9 cellular contexts compared by ENCODE assay signal in genomic region chr3:13282528-13282985, GRCh38.
A peak's percentile ranks its signal among the peaks of the same experiment; 100 is the strongest.
DNase-seq lines count a peak whose midpoint lies in the region; ATAC-seq, FAIRE-seq and TF ChIP-seq lines count a peak whose summit lies in the region.
"Had no signal": no experiment of that assay in that cellular context is flagged by ENCODE, and none has a peak within 500 bp of the region (broad histone marks: within the 10 kb centered on the region; RNA-seq: fewer than 3 reads in every experiment).

No MANE protein-coding gene starts in this region.

- peaks cover 9% of the 10 kb centered on the region for H3K4me1 Mint-ChIP-seq in central memory CD8-positive, alpha-beta T cell

- TF ChIP-seq RAD21 in A549 (conservative IDR thresholded peaks at IDR 0.05 in 1 of 2, IDR thresholded peaks at IDR 0.05 in 1 of 2): no peak

- peaks cover 6% of the 10 kb centered on the region; the same call in 1 of the 3 replicates for H3K4me1 ChIP-seq in A549
- peaks cover 25% of the 10 kb centered on the region for H3K4me1 ChIP-seq in mesodermal cell (ENCODE audit: control insufficient read depth, insufficient read depth, low read length, poor library complexity, severe bottlenecking)

- H3K27ac Mint-ChIP-seq in central memory CD8-positive, alpha-beta T cell (ENCODE audit: low read depth): no peak overlapping the region

- peak in 1 of 2 experiments; percentile 46; a peak in 4 of 6 replicates for ATAC-seq in A549
- ATAC-seq in central memory CD8-positive, alpha-beta T cell (replicated peaks; ENCODE audit: extremely low read depth, poor library complexity, severe bottlenecking): peak; percentile 28
- no peak for ATAC-seq in GM18868 (IDR thresholded peaks at IDR 0.05; ENCODE audit: unreplicated experiment)
- no peak for ATAC-seq in GM19395 (IDR thresholded peaks at IDR 0.05; ENCODE audit: unreplicated experiment)

- peak overlapping the region; percentile 100 for H3K4me2 ChIP-seq in A549

- FAIRE-seq in A549 (lab: Jason Lieb, UNC): no peak

- no peak overlapping the region for H3K4me3 Mint-ChIP-seq in central memory CD8-positive, alpha-beta T cell

- CTCF ChIA-PET in A549 (lab: Yijun Ruan, JAX): interaction anchor here (0.6 to 6.0 kb wide), 41 partner anchors 8 to 1545 kb away, joined by 3 to 36 read pairs (median 4); no protein-coding TSS in a partner anchor
- CTCF ChIA-PET in HEK293T (lab: Yijun Ruan, JAX): interaction anchor here (1.4 kb wide), 1 partner anchor 10 kb away, joined by 3 read pairs; no protein-coding TSS in a partner anchor

- peak in 1 of 2 experiments; percentile 31 for DNase-seq in A549 (ENCODE audit: low read depth in 1 of 2, low spot score in 1 of 2)
- DNase-seq in HEK293T (ENCODE audit: extremely low spot score): peak; percentile 63
- DNase-seq in central memory CD8-positive, alpha-beta T cell (ENCODE audit: low spot score in 2 of 2): no peak
- no peak for DNase-seq in glomerular visceral epithelial cell (ENCODE audit: extremely low spot score)
- DNase-seq in NAMALWA (ENCODE audit: low spot score): no peak
- DNase-seq: NCI-H446 had no signal

- H3K36me3 Mint-ChIP-seq in central memory CD8-positive, alpha-beta T cell (ENCODE audit: insufficient read depth): peaks cover 2% of the 10 kb centered on the region

- no peaks in the 10 kb centered on the region for H3K36me3 ChIP-seq in mesodermal cell (ENCODE audit: control insufficient read depth, insufficient read depth, low read length)

- WGBS in A549 (ENCODE audit: missing lambda C conversion rate): 0% methylated on average over 5 of the region's 69 CpGs
- 0 to 1% methylated on average over 53 to 58 of the region's 69 CpGs for WGBS in mesodermal cell (ENCODE audit: insufficient coverage in 2 of 2), 2 experiments

- TF ChIP-seq CTCF in A549 (IDR thresholded peaks at IDR 0.05): no peak

- H3K9me3 ChIP-seq in A549 (peaks cover 38% of the 10 kb centered on the region), mesodermal cell (ENCODE audit: control insufficient read depth, low read length) (peaks cover 24% of the 10 kb centered on the region)

- H3K27me3 Mint-ChIP-seq in central memory CD8-positive, alpha-beta T cell: peaks cover 80% of the 10 kb centered on the region

- no peak for TF ChIP-seq EP300 in A549 (IDR thresholded peaks at IDR 0.05)

- no peak for TF ChIP-seq POLR2A in A549 (IDR thresholded peaks at IDR 0.05; ENCODE audit: low read length)

- H3K4me3 ChIP-seq in A549 (peak overlapping the region; percentile 83), mesodermal cell (ENCODE audit: extremely low read depth, insufficient read depth, low read length, poor library complexity, severe bottlenecking) (peak overlapping the region; percentile 49)

- POLR2A ChIA-PET in A549 (lab: Yijun Ruan, JAX): no interaction called here
- POLR2A ChIA-PET in HEK293T (lab: Yijun Ruan, JAX): interaction anchor here (1.8 kb wide), 1 partner anchor 81 kb away, joined by 6 read pairs; no protein-coding TSS in a partner anchor

- H3K9me3 Mint-ChIP-seq in central memory CD8-positive, alpha-beta T cell: peaks cover 19% of the 10 kb centered on the region

- peak overlapping the region; percentile 71 to 83 for H3K27ac ChIP-seq in A549
- H3K27ac ChIP-seq in mesodermal cell (ENCODE audit: low read depth, low read length, severe bottlenecking): no peak overlapping the region

TF ChIP-seq in A549, 52 proteins besides CTCF, POLR2A, EP300 and RAD21 (continues in another document):
- TF ChIP-seq JUNB (IDR thresholded peaks at IDR 0.05): no peak
- no peak for TF ChIP-seq CBX8 (IDR thresholded peaks at IDR 0.05)
- TF ChIP-seq PHF8 (IDR thresholded peaks at IDR 0.05; ENCODE audit: borderline replicate concordance, low read depth): no peak
- no peak for TF ChIP-seq HOXA7 (CRISPR knock-in tag; IDR thresholded peaks at IDR 0.05)
- TF ChIP-seq E2F6 (IDR thresholded peaks at IDR 0.05; ENCODE audit: borderline replicate concordance, low read depth): no peak
- no peak for TF ChIP-seq ELK1 (IDR thresholded peaks at IDR 0.05; ENCODE audit: low read depth, low read length)

TF ChIP-seq in HEK293T, 16 proteins besides CTCF, POLR2A, EP300 and RAD21:
- TF ChIP-seq FOXM1 (IDR thresholded peaks at IDR 0.05; ENCODE audit: borderline replicate concordance) (no peak), PKNOX1 (IDR thresholded peaks at IDR 0.05) (no peak), HDGF (IDR thresholded peaks at IDR 0.05; ENCODE audit: borderline replicate concordance) (no peak), FOXK2 (IDR thresholded peaks at IDR 0.05) (no peak), SP1 (IDR thresholded peaks at IDR 0.05) (no peak), ZNF384 (IDR thresholded peaks at IDR 0.05) (no peak), BHLHE40 (IDR thresholded peaks at IDR 0.05; ENCODE audit: borderline replicate concordance) (no peak), ARNT (IDR thresholded peaks at IDR 0.05) (no peak), SUZ12 (IDR thresholded peaks at IDR 0.05) (no peak), LEF1 (IDR thresholded peaks at IDR 0.05; ENCODE audit: borderline replicate concordance) (no peak), ELF4 (IDR thresholded peaks at IDR 0.05) (no peak), CTBP1 (IDR thresholded peaks at IDR 0.05; ENCODE audit: borderline replicate concordance) (no peak), L3MBTL2 (conservative IDR thresholded peaks at IDR 0.05) (no peak), NFRKB (IDR thresholded peaks at IDR 0.05) (no peak), FOXA1 (IDR thresholded peaks at IDR 0.05) (no peak), TARDBP (IDR thresholded peaks at IDR 0.05) (no peak)
